ENCODE assay signal across 8 cellular contexts in the genomic region with DNA sequence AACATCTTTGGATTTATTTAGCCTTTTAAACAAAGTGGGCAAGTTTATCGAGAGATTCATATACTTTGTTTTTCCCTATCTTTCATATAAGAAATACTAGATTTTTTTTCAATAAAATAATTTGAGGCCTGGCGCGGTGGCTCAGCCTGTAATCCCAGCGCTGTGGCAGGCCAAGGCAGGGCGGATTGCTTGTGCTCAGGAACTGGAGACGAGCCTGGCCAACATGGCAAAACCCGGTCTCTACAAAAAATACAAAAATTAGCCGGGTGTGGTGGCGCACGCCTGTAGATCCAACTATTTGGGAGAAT. TPM values are rescaled to one million over a fixed set of nuclear protein-coding genes. Genes with fewer than 3 reads are reported as not detected.
DNase-seq lines count a peak whose midpoint lies in the region; ATAC-seq and TF ChIP-seq lines count a peak whose summit lies in the region.

No MANE protein-coding gene starts in this region.

- no peak for TF ChIP-seq CTCF in left lung (IDR thresholded peaks at IDR 0.05)

- H3K27ac ChIP-seq in left lung = peak overlapping the region; percentile 93
- peak overlapping the region; percentile 69 for H3K27ac ChIP-seq in temporal lobe (ENCODE audit: low read depth, low read length)

- peak overlapping the region; percentile 98 for H3K27ac Mint-ChIP-seq in activated CD4-positive, alpha-beta T cell treated with anti-CD3 and anti-CD28 coated beads, Interleukin-2, amount 10 ng/mL, durations not matched to agents 24 days and 14 days

- ATAC-seq in left lung (no peak), HG03457 (IDR thresholded peaks at IDR 0.05; ENCODE audit: unreplicated experiment) (no peak)

- peak overlapping the region; percentile 96 for H3K4me3 Mint-ChIP-seq in activated CD4-positive, alpha-beta T cell treated with anti-CD3 and anti-CD28 coated beads, Interleukin-2, amount 10 ng/mL, durations not matched to agents 24 days and 14 days

- H3K36me3 Mint-ChIP-seq in activated CD4-positive, alpha-beta T cell treated with anti-CD3 and anti-CD28 coated beads, Interleukin-2, amount 10 ng/mL, durations not matched to agents 24 days and 14 days (ENCODE audit: low read depth) = peaks cover 21% of the 10 kb centered on the region

- H3K4me1 ChIP-seq in adipocyte (ENCODE audit: control insufficient read depth, insufficient read depth, low read length) = peaks cover 14% of the 10 kb centered on the region
- peaks cover 7 to 29% of the 10 kb centered on the region in 2 donors for H3K4me1 ChIP-seq in left lung

- peaks cover 37% of the 10 kb centered on the region for H3K4me1 Mint-ChIP-seq in activated CD4-positive, alpha-beta T cell treated with anti-CD3 and anti-CD28 coated beads, Interleukin-2, amount 10 ng/mL, durations not matched to agents 24 days and 14 days

- no peaks in the 10 kb centered on the region for H3K27me3 ChIP-seq in adipocyte (replicated peaks; ENCODE audit: control insufficient read depth, insufficient read depth, low read length)
- no peaks in the 10 kb centered on the region for H3K27me3 ChIP-seq in left lung

- H3K9ac ChIP-seq in adipocyte (ENCODE audit: low read length) = peak overlapping the region; percentile 83

- no peaks in the 10 kb centered on the region for H3K9me3 Mint-ChIP-seq in activated CD4-positive, alpha-beta T cell treated with anti-CD3 and anti-CD28 coated beads, Interleukin-2, amount 10 ng/mL, durations not matched to agents 24 days and 14 days

- DNase-seq in activated CD4-positive, alpha-beta T cell treated with anti-CD3 and anti-CD28 coated beads, Interleukin-2, amount 10 ng/mL, durations not matched to agents 24 days and 14 days = no peak
- no peak for DNase-seq in activated CD4-positive, alpha-beta T cell treated with anti-CD3 and anti-CD28 coated beads for 1 hour
- peak; percentile 2 for DNase-seq in adipocyte (ENCODE audit: low read depth)
- DNase-seq in left lung = no peak
- no peak for DNase-seq in T1000 (lab: John Stamatoyannopoulos, UW)
- no peak for DNase-seq in NCI-H2171 (lab: John Stamatoyannopoulos, UW)

- intact Hi-C loops in activated CD4-positive, alpha-beta T cell treated with anti-CD3 and anti-CD28 coated beads, Interleukin-2, amount 10 ng/mL, durations not matched to agents 24 days and 14 days (cut with micrococcal nuclease) = loop anchor here (5.0 to 10.0 kb wide), 3 partner anchors 103 to 887 kb away; a partner anchor contains a TSS
- intact Hi-C loops in left lung (cut with DNase I) = loop anchor here in 1 of 2 donors (10.0 kb wide), 1 partner anchor 104 kb away; no protein-coding TSS in a partner anchor

- H3K9me3 ChIP-seq in adipocyte (ENCODE audit: control insufficient read depth, low read length) (no peaks in the 10 kb centered on the region), left lung (no peaks in the 10 kb centered on the region)

- H3K36me3 ChIP-seq in adipocyte (ENCODE audit: control insufficient read depth, insufficient read depth, low read length, severe bottlenecking) (no peaks in the 10 kb centered on the region), left lung (no peaks in the 10 kb centered on the region)

- H3K27me3 Mint-ChIP-seq in activated CD4-positive, alpha-beta T cell treated with anti-CD3 and anti-CD28 coated beads, Interleukin-2, amount 10 ng/mL, durations not matched to agents 24 days and 14 days = peaks cover 3% of the 10 kb centered on the region

- H3K4me3 ChIP-seq in adipocyte (ENCODE audit: low read length) (peak overlapping the region; percentile 94), left lung (peak overlapping the region; percentile 66 to 94)

RNA-seq across cellular contexts. Expression of a gene that starts 1.6 kb away (rescaled TPM):
- 10.3 and 11.0 TPM in 2 replicates for total RNA-seq in activated CD4-positive, alpha-beta T cell treated with anti-CD3 and anti-CD28 coated beads, Interleukin-2, amount 10 ng/mL, durations not matched to agents 24 days and 14 days
- total RNA-seq in left lung = 10 to 100 TPM in 1 of 2 donors, 1 to 10 TPM in 1; 8.9 to 13.9 TPM
- 3.2 TPM for total RNA-seq in temporal lobe
